19 cellular contexts compared by ENCODE assay signal in genomic region chrX:97401586-97402101, GRCh38.
A peak's percentile ranks its signal among the peaks of the same experiment; 100 is the strongest.
DNase-seq lines count a peak whose midpoint lies in the region; ATAC-seq, FAIRE-seq and TF ChIP-seq lines count a peak whose summit lies in the region.
"Had no signal": no experiment of that assay in that cellular context is flagged by ENCODE, and none has a peak within 500 bp of the region (broad histone marks: within the 10 kb centered on the region; RNA-seq: fewer than 3 reads in every experiment).

No MANE protein-coding gene starts in this region.

- peak overlapping the region; percentile 30; the same call in 1 of the 2 replicates for H2AFZ ChIP-seq in Karpas-422 (ENCODE audit: low read length)
- H2AFZ ChIP-seq: parathyroid adenoma had no signal

- H3K4me1 Mint-ChIP-seq in HFFc6 (ENCODE audit: low read depth): peaks cover 44% of the 10 kb centered on the region

- H3K36me3 Mint-ChIP-seq in HFFc6 (ENCODE audit: low read depth): no peaks in the 10 kb centered on the region
- H3K36me3 Mint-ChIP-seq: CD4-positive, CD25-positive, alpha-beta regulatory T cell had no signal

- H3K79me2 ChIP-seq in Karpas-422 (ENCODE audit: low read length): no peaks in the 10 kb centered on the region
- H3K79me2 ChIP-seq: parathyroid adenoma had no signal

- no peak for TF ChIP-seq POLR2A in GM12892 (IDR thresholded peaks at IDR 0.05; ENCODE audit: low read depth, low read length)
- no peak for TF ChIP-seq POLR2A in body of pancreas (IDR thresholded peaks at IDR 0.05)

- H3K4me3 Mint-ChIP-seq in HFFc6: no peak overlapping the region

- TF ChIP-seq CTCF in HFFc6 (IDR thresholded peaks at IDR 0.05): no peak
- TF ChIP-seq CTCF in fibroblast of villous mesenchyme (IDR thresholded peaks at IDR 0.05; ENCODE audit: insufficient read depth, low read depth, low read length): no peak
- no peak for TF ChIP-seq CTCF in body of pancreas (IDR thresholded peaks at IDR 0.05)

- H3K9ac ChIP-seq in Karpas-422 (ENCODE audit: low read length): no peak overlapping the region
- H3K9ac ChIP-seq: parathyroid adenoma had no signal

- peaks cover 2% of the 10 kb centered on the region; the same call in 1 of the 2 replicates for H3K27me3 Mint-ChIP-seq in HFFc6 (ENCODE audit: insufficient read depth)
- H3K27me3 Mint-ChIP-seq: CD4-positive, CD25-positive, alpha-beta regulatory T cell had no signal

- H3K4me1 ChIP-seq in Karpas-422 (ENCODE audit: low read length): peaks cover 70% of the 10 kb centered on the region
- no peaks in the 10 kb centered on the region for H3K4me1 ChIP-seq in body of pancreas
- H3K4me1 ChIP-seq: parathyroid adenoma had no signal

- no peaks in the 10 kb centered on the region for H3K9me3 Mint-ChIP-seq in HFFc6
- H3K9me3 Mint-ChIP-seq: CD4-positive, CD25-positive, alpha-beta regulatory T cell had no signal

- peak overlapping the region; percentile 61; the same call in 1 of the 2 replicates for H3K27ac Mint-ChIP-seq in HFFc6

- H3K4me3 ChIP-seq in Karpas-422 (ENCODE audit: low read length): no peak overlapping the region
- H3K4me3 ChIP-seq in fibroblast of villous mesenchyme (ENCODE audit: low read depth, low read length): no peak overlapping the region
- no peak overlapping the region for H3K4me3 ChIP-seq in body of pancreas
- H3K4me3 ChIP-seq: coronary artery had no signal

- peak; percentile 40 for FAIRE-seq in GM12892 (lab: Jason Lieb, UNC)

- H3K9me3 ChIP-seq in Karpas-422 (ENCODE audit: low read length): no peaks in the 10 kb centered on the region
- no peaks in the 10 kb centered on the region for H3K9me3 ChIP-seq in body of pancreas

- H4K20me1 ChIP-seq in Karpas-422 (ENCODE audit: insufficient read depth, low read depth, low read length): no peaks in the 10 kb centered on the region

- intact Hi-C loops in body of pancreas (cut with DNase I): no loop called here

- ATAC-seq in HG03025 (IDR thresholded peaks at IDR 0.05; ENCODE audit: low FRiP score, unreplicated experiment): no peak
- ATAC-seq in HG03565 (IDR thresholded peaks at IDR 0.05; ENCODE audit: unreplicated experiment): no peak
- no peak for ATAC-seq in body of pancreas

- H3K27ac ChIP-seq in Karpas-422 (ENCODE audit: low read length): peak overlapping the region; percentile 56
- H3K27ac ChIP-seq in body of pancreas: no peak overlapping the region
- H3K27ac ChIP-seq: coronary artery, parathyroid adenoma had no signal

- H3K27me3 ChIP-seq in Karpas-422 (ENCODE audit: low read length) (no peaks in the 10 kb centered on the region), body of pancreas (no peaks in the 10 kb centered on the region)

- DNase-seq in GM12892 (ENCODE audit: insufficient read length): no peak
- DNase-seq in HFFc6: peak; percentile 2
- DNase-seq in Karpas-422: no peak
- peak; percentile 51 for DNase-seq in fibroblast of villous mesenchyme (ENCODE audit: low read depth)
- no peak for DNase-seq in NCI-H1694 (lab: John Stamatoyannopoulos, UW)
- no peak for DNase-seq in body of pancreas
- DNase-seq: activated CD4-positive, CD25-positive, alpha-beta regulatory T cell; anterior cingulate cortex; GF-D8; midbrain; NCI-H1092; NCI-H345; OCI-M1; substantia nigra had no signal

- no peaks in the 10 kb centered on the region for H3K36me3 ChIP-seq in Karpas-422 (ENCODE audit: insufficient read depth, low read length)
- no peaks in the 10 kb centered on the region for H3K36me3 ChIP-seq in body of pancreas (replicated peaks in 1 of 2; ENCODE audit: insufficient read depth in 1 of 2, low read depth in 2 of 2)

- peak overlapping the region; percentile 27 for H3K4me2 ChIP-seq in Karpas-422 (ENCODE audit: low read depth, low read length, poor library complexity, severe bottlenecking)

- no peaks in the 10 kb centered on the region for H3K9me2 ChIP-seq in Karpas-422 (replicated peaks; ENCODE audit: insufficient read depth, low read length)

Comparison
In these comparisons a context has a peak if more than half of its experiments do, and no peak if none do; other contexts are left out.
1. DNase-seq: peak in HFFc6 (single experiment) and fibroblast of villous mesenchyme (single experiment); none in GM12892 (single experiment), Karpas-422 (single experiment), NCI-H1694 (single experiment) and body of pancreas (0 of 4).